12 cellular contexts compared by ENCODE assay signal in genomic region chr19:1633269-1633606, GRCh38.
"Had no signal": no experiment of that assay in that cellular context is flagged by ENCODE, and none has a peak within 500 bp of the region (broad histone marks: within the 10 kb centered on the region; RNA-seq: fewer than 3 reads in every experiment).

No MANE protein-coding gene starts in this region.

- H3K27me3 ChIP-seq: foreskin keratinocyte, ovary, suprapubic skin, thyroid gland, upper lobe of left lung, uterus had no signal

- H3K27ac ChIP-seq: foreskin keratinocyte, ovary, suprapubic skin, thyroid gland, upper lobe of left lung, uterus had no signal

- H3K36me3 ChIP-seq: ovary, uterus had no signal

- H3K4me1 ChIP-seq: foreskin keratinocyte, thyroid gland, upper lobe of left lung, uterus had no signal

- H3K4me3 ChIP-seq: ovary, suprapubic skin, thyroid gland, upper lobe of left lung, uterus had no signal

- H3K9me3 ChIP-seq: ovary, suprapubic skin, thyroid gland, upper lobe of left lung, uterus had no signal

- ATAC-seq: foreskin keratinocyte; natural killer cell; sciatic nerve; stimulated activated naive CD8-positive, alpha-beta T cell treated with anti-CD3 and anti-CD28 coated beads, Interleukin-15, Interleukin-2, amounts not matched to agents 100 U/mL and 50 U/mL, for 24 hours had no signal

- DNase-seq: foreskin keratinocyte; kidney; natural killer cell; nucleus accumbens; ovary; stimulated activated CD4-positive, alpha-beta T cell treated with anti-CD3 and anti-CD28 coated beads, Interleukin-12 subunit alpha, Interleukin-12 subunit beta, amount 100 ng/mL, for 4 hours; stimulated activated naive CD8-positive, alpha-beta T cell treated with anti-CD3 and anti-CD28 coated beads, Interleukin-15, Interleukin-2, amounts not matched to agents 100 U/mL and 50 U/mL, for 24 hours; thyroid gland; uterus had no signal
